26 cellular contexts compared by ENCODE assay signal in genomic region chr5:57750282-57750681, GRCh38.
"Had no signal": no experiment of that assay in that cellular context is flagged by ENCODE, and none has a peak within 500 bp of the region (broad histone marks: within the 10 kb centered on the region; RNA-seq: fewer than 3 reads in every experiment).

No MANE protein-coding gene starts in this region.

- H3K9me3 Mint-ChIP-seq: nephron; neural progenitor cell; stimulated activated effector memory CD8-positive, alpha-beta T cell treated with anti-CD3 and anti-CD28 coated beads, Interleukin-12 subunit alpha, Interleukin-12 subunit beta, amount 100 ng/mL, for 72 hours; stimulated activated naive CD8-positive, alpha-beta T cell treated with anti-CD3 and anti-CD28 coated beads, Interleukin-15, Interleukin-2, amounts not matched to agents 100 ng/mL and 50 ng/mL, for 24 hours had no signal

- H3K4me3 Mint-ChIP-seq: nephron; neural progenitor cell; stimulated activated effector memory CD8-positive, alpha-beta T cell treated with anti-CD3 and anti-CD28 coated beads, Interleukin-12 subunit alpha, Interleukin-12 subunit beta, amount 100 ng/mL, for 72 hours; stimulated activated naive B cell treated with anti-CD40 and anti-IgM and Interleukin-4, amounts not matched to agents 10 μg/mL and 1 μg/mL and 100 μg/mL, for 72 hours; stimulated activated naive CD8-positive, alpha-beta T cell treated with anti-CD3 and anti-CD28 coated beads, Interleukin-15, Interleukin-2, amounts not matched to agents 100 ng/mL and 50 ng/mL, for 24 hours had no signal

- H3K36me3 Mint-ChIP-seq: neural progenitor cell; stimulated activated effector memory CD8-positive, alpha-beta T cell treated with anti-CD3 and anti-CD28 coated beads, Interleukin-12 subunit alpha, Interleukin-12 subunit beta, amount 100 ng/mL, for 72 hours; stimulated activated naive B cell treated with anti-CD40 and anti-IgM and Interleukin-4, amounts not matched to agents 10 μg/mL and 1 μg/mL and 100 μg/mL, for 72 hours had no signal

- H3K27ac Mint-ChIP-seq: nephron; neural progenitor cell; progenitor cell of endocrine pancreas; stimulated activated effector memory CD8-positive, alpha-beta T cell treated with anti-CD3 and anti-CD28 coated beads, Interleukin-12 subunit alpha, Interleukin-12 subunit beta, amount 100 ng/mL, for 72 hours; stimulated activated naive B cell treated with anti-CD40 and anti-IgM and Interleukin-4, amounts not matched to agents 10 μg/mL and 1 μg/mL and 100 μg/mL, for 72 hours; stimulated activated naive CD8-positive, alpha-beta T cell treated with anti-CD3 and anti-CD28 coated beads, Interleukin-15, Interleukin-2, amounts not matched to agents 100 ng/mL and 50 ng/mL, for 24 hours had no signal

- H3K27me3 Mint-ChIP-seq: progenitor cell of endocrine pancreas; stimulated activated naive B cell treated with anti-CD40 and anti-IgM and Interleukin-4, amounts not matched to agents 10 μg/mL and 1 μg/mL and 100 μg/mL, for 72 hours; stimulated activated naive CD8-positive, alpha-beta T cell treated with anti-CD3 and anti-CD28 coated beads, Interleukin-15, Interleukin-2, amounts not matched to agents 100 ng/mL and 50 ng/mL, for 24 hours had no signal

- H3K4me2 ChIP-seq: neural progenitor cell had no signal

- DNase-seq: occipital lobe; psoas muscle; right lobe of liver; sigmoid colon; small intestine; stimulated activated CD4-positive, alpha-beta T cell treated with anti-CD3 and anti-CD28 coated beads, Interleukin-15, amount 100 ng/mL, for 24 hours; stimulated activated CD4-positive, alpha-beta T cell treated with anti-CD3 and anti-CD28 coated beads, Interleukin-2, amount 100 ng/mL, for 24 hours; stimulated activated CD4-positive, alpha-beta T cell treated with anti-CD3 and anti-CD28 coated beads, Interleukin-2, amount 100 ng/mL, for 48 hours; stimulated activated CD4-positive, alpha-beta T cell treated with anti-CD3 and anti-CD28 coated beads, Interleukin-4, amount 100 ng/mL, for 24 hours; stimulated activated naive B cell treated with anti-CD40 and anti-IgM and Interleukin-4, amounts not matched to agents 10 μg/mL and 1 μg/mL and 100 μg/mL, for 72 hours; stimulated activated naive CD4-positive, alpha-beta T cell treated with Interleukin-2 at 50 U/mL for 16 hours; stomach; thyroid gland; trophoblast cell had no signal

- H3K4me1 Mint-ChIP-seq: nephron; neural progenitor cell; stimulated activated effector memory CD8-positive, alpha-beta T cell treated with anti-CD3 and anti-CD28 coated beads, Interleukin-12 subunit alpha, Interleukin-12 subunit beta, amount 100 ng/mL, for 72 hours; stimulated activated naive B cell treated with anti-CD40 and anti-IgM and Interleukin-4, amounts not matched to agents 10 μg/mL and 1 μg/mL and 100 μg/mL, for 72 hours had no signal

- H3K79me2 ChIP-seq: parathyroid adenoma had no signal

- H3K27ac ChIP-seq: neural progenitor cell, ovary, parathyroid adenoma, psoas muscle, right lobe of liver, sigmoid colon, stomach, thoracic aorta, tibial nerve, upper lobe of left lung had no signal

- H3K27me3 ChIP-seq: neural progenitor cell, ovary, right lobe of liver, sigmoid colon, stomach, thyroid gland, tibial nerve, upper lobe of left lung, vagina had no signal

- H3K9me3 ChIP-seq: ovary, psoas muscle, right lobe of liver, sigmoid colon, stomach, thoracic aorta, thyroid gland, tibial nerve, upper lobe of left lung, vagina had no signal

- H2AFZ ChIP-seq: neural progenitor cell, parathyroid adenoma had no signal

- H3K4me1 ChIP-seq: neural progenitor cell, parathyroid adenoma, psoas muscle, right lobe of liver, sigmoid colon, stomach, thyroid gland, upper lobe of left lung had no signal

- H3K36me3 ChIP-seq: neural progenitor cell, ovary, right lobe of liver, sigmoid colon, stomach, thoracic aorta, thyroid gland, tibial nerve, upper lobe of left lung, vagina had no signal

- H3K4me3 ChIP-seq: neural progenitor cell, ovary, psoas muscle, right lobe of liver, sigmoid colon, stomach, thoracic aorta, thyroid gland, tibial nerve, upper lobe of left lung, vagina had no signal

- H3K9ac ChIP-seq: neural progenitor cell, parathyroid adenoma had no signal

- ATAC-seq: psoas muscle; right cardiac atrium; right lobe of liver; stimulated activated effector memory CD8-positive, alpha-beta T cell treated with anti-CD3 and anti-CD28 coated beads, Interleukin-12 subunit alpha, Interleukin-12 subunit beta, amount 100 ng/mL, for 72 hours; stimulated activated naive B cell treated with anti-CD40 and anti-IgM and Interleukin-4, amounts not matched to agents 10 μg/mL and 1 μg/mL and 100 μg/mL, for 72 hours had no signal
